Comparison of ENCODE assay signal across 23 cellular contexts in genomic region chr18:74892066-74892627, GRCh38.
DNase-seq lines count a peak whose midpoint lies in the region; ATAC-seq and TF ChIP-seq lines count a peak whose summit lies in the region.
"Had no signal": no experiment of that assay in that cellular context is flagged by ENCODE, and none has a peak within 500 bp of the region (broad histone marks: within the 10 kb centered on the region; RNA-seq: fewer than 3 reads in every experiment).

No MANE protein-coding gene starts in this region.

- WGBS in esophagus squamous epithelium, 2 donors, result 93 to 95% methylated on average over 11 of the region's 11 CpGs

- H3K27ac ChIP-seq in esophagus squamous epithelium, result no peak overlapping the region
- H3K27ac ChIP-seq: adrenal gland, BLaER1, GM23248, PC-9 had no signal

- H3K27me3 ChIP-seq in esophagus squamous epithelium, result no peaks in the 10 kb centered on the region
- H3K27me3 ChIP-seq: adrenal gland, BLaER1 had no signal

- H3K4me3 ChIP-seq in esophagus squamous epithelium, result no peak overlapping the region
- H3K4me3 ChIP-seq: adrenal gland, BLaER1, GM23248, K562, PC-9 had no signal

- H3K9me3 ChIP-seq in esophagus squamous epithelium, result no peaks in the 10 kb centered on the region
- H3K9me3 ChIP-seq: adrenal gland, BLaER1 had no signal

- no peak for TF ChIP-seq CTCF in esophagus squamous epithelium (IDR thresholded peaks at IDR 0.05)

- ATAC-seq in Right ventricle myocardium superior (ENCODE audit: poor library complexity), result peak; percentile 76
- ATAC-seq: K562; stimulated activated memory B cell treated with anti-CD40 and anti-IgM and Interleukin-4, amounts not matched to agents 10 μg/mL and 1 μg/mL and 100 μg/mL, for 72 hours had no signal

- peak; percentile 40 for DNase-seq in COR-L47 (lab: John Stamatoyannopoulos, UW)
- DNase-seq in DMS53 treated with DMSO at 0.1 percent for 48 hours (lab: John Stamatoyannopoulos, UW; ENCODE audit: unreplicated experiment), result peak; percentile 43
- peak; percentile 91 for DNase-seq in NCI-H510A (lab: John Stamatoyannopoulos, UW)
- no peak for DNase-seq in Right ventricle myocardium superior
- no peak for DNase-seq in 8988T
- DNase-seq in stimulated activated naive CD4-positive, alpha-beta T cell (lab: John Stamatoyannopoulos, UW), result no peak
- DNase-seq in esophagus squamous epithelium (lab: John Stamatoyannopoulos, UW), result no peak
- no peak for DNase-seq in NCI-H146 (lab: John Stamatoyannopoulos, UW)
- DNase-seq: activated CD4-positive, alpha-beta memory T cell treated with anti-CD3 and anti-CD28 coated beads for 36 hours; activated CD4-positive, alpha-beta T cell treated with anti-CD3 and anti-CD28 coated beads for 1 hour; activated CD8-positive, alpha-beta memory T cell treated with anti-CD3 and anti-CD28 coated beads, Interleukin-2, amount 50 U/mL, for 4 hours; activated naive CD4-positive, alpha-beta T cell treated with anti-CD3 and anti-CD28 coated beads, Interleukin-2, amount 10 ng/mL, durations not matched to agents 7 days and 5 days; adrenal gland; cerebellar nuclear complex; GM23248; kidney glomerular epithelial cell; NCI-H1105; NCI-H524 treated with DMSO at 0.1 percent for 48 hours; PC-9; substantia nigra had no signal

- no peak for TF ChIP-seq POLR2A in esophagus squamous epithelium (IDR thresholded peaks at IDR 0.05)

- peaks cover 0 to 24% (median 0%) of the 10 kb centered on the region in 3 donors for H3K36me3 ChIP-seq in esophagus squamous epithelium
- H3K36me3 ChIP-seq: adrenal gland had no signal

- intact Hi-C loops in Right ventricle myocardium superior (cut with DNase I) (no loop called here), esophagus squamous epithelium (cut with DNase I) (no loop called here)

- peaks cover 0 to 5% (median 0%) of the 10 kb centered on the region in 3 donors for H3K4me1 ChIP-seq in esophagus squamous epithelium
- H3K4me1 ChIP-seq: adrenal gland had no signal

Comparison
In these comparisons a context has a peak if more than half of its experiments do, and no peak if none do; other contexts are left out.
1. DNase-seq: peak in COR-L47 (single experiment), DMS53 treated with DMSO at 0.1 percent for 48 hours (single experiment) and NCI-H510A (single experiment); none in Right ventricle myocardium superior (single experiment), 8988T (single experiment), stimulated activated naive CD4-positive, alpha-beta T cell (0 of 6), esophagus squamous epithelium (single experiment) and NCI-H146 (single experiment).